Comparison of ENCODE assay signal across 9 cellular contexts in genomic region chr7:156764016-156764669, GRCh38.
A peak's percentile ranks its signal among the peaks of the same experiment; 100 is the strongest.
DNase-seq lines count a peak whose midpoint lies in the region; ATAC-seq, FAIRE-seq and TF ChIP-seq lines count a peak whose summit lies in the region.
"Had no signal": no experiment of that assay in that cellular context is flagged by ENCODE, and none has a peak within 500 bp of the region (broad histone marks: within the 10 kb centered on the region; RNA-seq: fewer than 3 reads in every experiment).

No MANE protein-coding gene starts in this region.

- 18% methylated on average over 8 of the region's 8 CpGs for WGBS in prostate gland

- H3K9me3 ChIP-seq in prostate gland: no peaks in the 10 kb centered on the region

- no peaks in the 10 kb centered on the region for H3K27me3 ChIP-seq in prostate gland (replicated peaks; ENCODE audit: insufficient read depth)

- no peak overlapping the region for H3K27ac ChIP-seq in prostate gland

- DNase-seq in DMS114 treated with DMSO at 0.1 percent for 48 hours (lab: John Stamatoyannopoulos, UW; ENCODE audit: unreplicated experiment): peak; percentile 78
- DNase-seq in NB4 (ENCODE audit: low read depth): peak; percentile 51
- peak; percentile 82 for DNase-seq in globus pallidus (ENCODE audit: low spot score)
- peak; percentile 64 for DNase-seq in prostate gland (ENCODE audit: low spot score)
- no peak for DNase-seq in naive thymus-derived CD8-positive, alpha-beta T cell
- DNase-seq in stimulated activated naive CD4-positive, alpha-beta T cell treated with Interleukin-2 at 50 U/mL for 16 hours (lab: John Stamatoyannopoulos, UW): no peak
- no peak for DNase-seq in natural killer cell treated with Interleukin-12 subunit alpha and Interleukin-12 subunit beta and Interleukin-15 and Interleukin-18, amount 100 ng/mL, for 72 hours (ENCODE audit: low spot score)

- TF ChIP-seq CTCF in NB4 (IDR thresholded peaks at IDR 0.05; ENCODE audit: low read depth, low read length) (no peak), prostate gland (IDR thresholded peaks at IDR 0.05) (peak in 3 of 4 experiments; percentile 53 to 74 (median 73))

- H3K27ac Mint-ChIP-seq in naive thymus-derived CD8-positive, alpha-beta T cell: peak overlapping the region in 1 of 10 donors; percentile 11
- no peak overlapping the region for H3K27ac Mint-ChIP-seq in natural killer cell treated with Interleukin-12 subunit alpha and Interleukin-12 subunit beta and Interleukin-15 and Interleukin-18, amount 100 ng/mL, for 72 hours

- no peaks in the 10 kb centered on the region for H3K4me1 ChIP-seq in prostate gland (replicated peaks)

- H3K36me3 Mint-ChIP-seq in naive thymus-derived CD8-positive, alpha-beta T cell: peaks cover 25 to 53% (median 32%) of the 10 kb centered on the region in 3 donors
- H3K36me3 Mint-ChIP-seq in natural killer cell treated with Interleukin-12 subunit alpha and Interleukin-12 subunit beta and Interleukin-15 and Interleukin-18, amount 100 ng/mL, for 72 hours: peaks cover 18% of the 10 kb centered on the region

- no peak for ATAC-seq in naive thymus-derived CD8-positive, alpha-beta T cell
- no peak for ATAC-seq in natural killer cell treated with Interleukin-12 subunit alpha and Interleukin-12 subunit beta and Interleukin-15 and Interleukin-18, amount 100 ng/mL, for 72 hours

- no peaks in the 10 kb centered on the region for H3K27me3 Mint-ChIP-seq in naive thymus-derived CD8-positive, alpha-beta T cell
- no peaks in the 10 kb centered on the region for H3K27me3 Mint-ChIP-seq in natural killer cell treated with Interleukin-12 subunit alpha and Interleukin-12 subunit beta and Interleukin-15 and Interleukin-18, amount 100 ng/mL, for 72 hours
- H3K27me3 Mint-ChIP-seq: memory B cell had no signal

- FAIRE-seq in TTC549 (lab: Jason Lieb, UNC): peak; percentile 81

- peaks cover 0 to 13% (median 6%) of the 10 kb centered on the region in 9 donors for H3K9me3 Mint-ChIP-seq in naive thymus-derived CD8-positive, alpha-beta T cell
- peaks cover 7% of the 10 kb centered on the region for H3K9me3 Mint-ChIP-seq in natural killer cell treated with Interleukin-12 subunit alpha and Interleukin-12 subunit beta and Interleukin-15 and Interleukin-18, amount 100 ng/mL, for 72 hours

- intact Hi-C loops in prostate gland (cut with DNase I): loop anchor here (10.0 kb wide), 1 partner anchor 959 kb away; no protein-coding TSS in a partner anchor

- H3K4me1 Mint-ChIP-seq in naive thymus-derived CD8-positive, alpha-beta T cell: peaks cover 0 to 12% (median 2%) of the 10 kb centered on the region in 4 donors
- peaks cover 0 to under 1% of the 10 kb centered on the region in 2 donors for H3K4me1 Mint-ChIP-seq in natural killer cell treated with Interleukin-12 subunit alpha and Interleukin-12 subunit beta and Interleukin-15 and Interleukin-18, amount 100 ng/mL, for 72 hours (ENCODE audit: low read depth in 2 of 2)

- POLR2A ChIA-PET in naive thymus-derived CD8-positive, alpha-beta T cell (lab: Charles Lee): no interaction called here

- no peaks in the 10 kb centered on the region for H3K36me3 ChIP-seq in prostate gland

- no peak overlapping the region for H3K4me3 ChIP-seq in NB4 (ENCODE audit: low read depth, low read length)
- no peak overlapping the region for H3K4me3 ChIP-seq in prostate gland

- no peak overlapping the region for H3K4me3 Mint-ChIP-seq in naive thymus-derived CD8-positive, alpha-beta T cell
- no peak overlapping the region for H3K4me3 Mint-ChIP-seq in natural killer cell treated with Interleukin-12 subunit alpha and Interleukin-12 subunit beta and Interleukin-15 and Interleukin-18, amount 100 ng/mL, for 72 hours
- H3K4me3 Mint-ChIP-seq: memory B cell had no signal

- TF ChIP-seq POLR2A in NB4 (IDR thresholded peaks at IDR 0.05; ENCODE audit: extremely low read depth, insufficient read length) (no peak), prostate gland (IDR thresholded peaks at IDR 0.05) (no peak)

Comparison
In these comparisons a context has a peak if more than half of its experiments do, and no peak if none do; other contexts are left out.
1. DNase-seq: peak in DMS114 treated with DMSO at 0.1 percent for 48 hours (single experiment), NB4 (single experiment), globus pallidus (single experiment) and prostate gland (single experiment); none in naive thymus-derived CD8-positive, alpha-beta T cell (0 of 10), stimulated activated naive CD4-positive, alpha-beta T cell treated with Interleukin-2 at 50 U/mL for 16 hours (single experiment) and natural killer cell treated with Interleukin-12 subunit alpha and Interleukin-12 subunit beta and Interleukin-15 and Interleukin-18, amount 100 ng/mL, for 72 hours (single experiment).